Comparison of ENCODE assay signal across 9 cellular contexts in genomic region chr3:21894459-21895083, GRCh38.
DNase-seq lines count a peak whose midpoint lies in the region; ATAC-seq, FAIRE-seq and TF ChIP-seq lines count a peak whose summit lies in the region.
"Had no signal": no experiment of that assay in that cellular context is flagged by ENCODE, and none has a peak within 500 bp of the region (broad histone marks: within the 10 kb centered on the region; RNA-seq: fewer than 3 reads in every experiment).

No MANE protein-coding gene starts in this region.

- no peaks in the 10 kb centered on the region for H3K9me3 ChIP-seq in GM23248 (ENCODE audit: low read depth)

- H3K36me3 ChIP-seq in GM23248 (ENCODE audit: low read depth): no peaks in the 10 kb centered on the region

- H3K36me3 Mint-ChIP-seq in activated T-cell treated with anti-CD3 and anti-CD28 coated beads, Interleukin-2, amount 50 U/mL, for 24 hours (ENCODE audit: low read depth): no peaks in the 10 kb centered on the region
- H3K36me3 Mint-ChIP-seq in activated naive CD8-positive, alpha-beta T cell treated with anti-CD3 and anti-CD28 coated beads, Interleukin-2, amount 50 U/mL, for 24 hours (ENCODE audit: low read depth): no peaks in the 10 kb centered on the region

- no peaks in the 10 kb centered on the region for H3K79me2 ChIP-seq in GM23248 (ENCODE audit: insufficient read depth)

- H3K4me1 ChIP-seq in GM23248 (ENCODE audit: insufficient read depth): 0 out of 2 replicates have a peak, but pooled peaks cover 3% of the 10 kb centered on the region

- H3K4me3 Mint-ChIP-seq in activated T-cell treated with anti-CD3 and anti-CD28 coated beads, Interleukin-2, amount 50 U/mL, for 24 hours: no peak overlapping the region
- H3K4me3 Mint-ChIP-seq in activated naive CD8-positive, alpha-beta T cell treated with anti-CD3 and anti-CD28 coated beads, Interleukin-2, amount 50 U/mL, for 24 hours: no peak overlapping the region

- no peaks in the 10 kb centered on the region for H4K20me1 ChIP-seq in GM23248 (ENCODE audit: insufficient read depth)

- H3K9me2 ChIP-seq in GM23248 (ENCODE audit: insufficient read depth): no peaks in the 10 kb centered on the region

- H3K4me3 ChIP-seq in GM23248 (no peak overlapping the region), fibroblast of pulmonary artery (replicated peaks; ENCODE audit: low read depth, low read length) (no peak overlapping the region)

- no peaks in the 10 kb centered on the region for H3K27me3 ChIP-seq in GM23248 (replicated peaks; ENCODE audit: insufficient read depth)

- H2AFZ ChIP-seq in GM23248: no peak overlapping the region

- no peak overlapping the region for H3K27ac Mint-ChIP-seq in activated T-cell treated with anti-CD3 and anti-CD28 coated beads, Interleukin-2, amount 50 U/mL, for 24 hours
- no peak overlapping the region for H3K27ac Mint-ChIP-seq in activated naive CD8-positive, alpha-beta T cell treated with anti-CD3 and anti-CD28 coated beads, Interleukin-2, amount 50 U/mL, for 24 hours

- H3K27me3 Mint-ChIP-seq in activated T-cell treated with anti-CD3 and anti-CD28 coated beads, Interleukin-2, amount 50 U/mL, for 24 hours: no peaks in the 10 kb centered on the region
- H3K27me3 Mint-ChIP-seq in activated naive CD8-positive, alpha-beta T cell treated with anti-CD3 and anti-CD28 coated beads, Interleukin-2, amount 50 U/mL, for 24 hours: no peaks in the 10 kb centered on the region

- H3F3A ChIP-seq in GM23248 (ENCODE audit: insufficient read depth): no peaks in the 10 kb centered on the region

- no peaks in the 10 kb centered on the region for H3K4me1 Mint-ChIP-seq in activated T-cell treated with anti-CD3 and anti-CD28 coated beads, Interleukin-2, amount 50 U/mL, for 24 hours (ENCODE audit: low read depth)
- no peaks in the 10 kb centered on the region for H3K4me1 Mint-ChIP-seq in activated naive CD8-positive, alpha-beta T cell treated with anti-CD3 and anti-CD28 coated beads, Interleukin-2, amount 50 U/mL, for 24 hours

- DNase-seq in GM23248 (peak; percentile 64), RCC 7860 (ENCODE audit: low spot score) (peak; percentile 14), fibroblast of pulmonary artery (ENCODE audit: low read depth) (peak; percentile 57), retina (peak; percentile 29), DMS153 (lab: John Stamatoyannopoulos, UW) (no peak)
- no peak for DNase-seq in activated T-cell treated with anti-CD3 and anti-CD28 coated beads, Interleukin-2, amount 50 U/mL, for 24 hours
- DNase-seq in central memory CD4-positive, alpha-beta T cell: no peak
- DNase-seq in activated naive CD8-positive, alpha-beta T cell treated with anti-CD3 and anti-CD28 coated beads, Interleukin-2, amount 50 U/mL, for 24 hours: no peak
- DNase-seq: stimulated activated naive CD8-positive, alpha-beta T cell treated with anti-CD3 and anti-CD28 coated beads, Interleukin-15, Interleukin-2, amounts not matched to agents 100 U/mL and 50 U/mL, for 24 hours had no signal

- no peak overlapping the region for H3K9ac ChIP-seq in GM23248

- peak; percentile 62 for TF ChIP-seq CTCF in fibroblast of pulmonary artery (IDR thresholded peaks at IDR 0.05; ENCODE audit: low read length, missing control alignments)

- FAIRE-seq in RCC 7860 (lab: Jason Lieb, UNC): peak; percentile 58

- peaks cover 4% of the 10 kb centered on the region for H3K9me3 Mint-ChIP-seq in activated T-cell treated with anti-CD3 and anti-CD28 coated beads, Interleukin-2, amount 50 U/mL, for 24 hours
- H3K9me3 Mint-ChIP-seq in activated naive CD8-positive, alpha-beta T cell treated with anti-CD3 and anti-CD28 coated beads, Interleukin-2, amount 50 U/mL, for 24 hours: peaks cover 9% of the 10 kb centered on the region

- H3K4me2 ChIP-seq in GM23248 (ENCODE audit: unreplicated experiment): no peak overlapping the region

- in situ Hi-C loops in GM23248 (cut with MboI): loop anchor here (10.0 to 25.0 kb wide), 2 partner anchors 1380 to 1557 kb away; no protein-coding TSS in a partner anchor

- no peak for ATAC-seq in activated naive CD8-positive, alpha-beta T cell treated with anti-CD3 and anti-CD28 coated beads, Interleukin-2, amount 50 U/mL, for 24 hours
- ATAC-seq: stimulated activated naive CD8-positive, alpha-beta T cell treated with anti-CD3 and anti-CD28 coated beads, Interleukin-15, Interleukin-2, amounts not matched to agents 100 U/mL and 50 U/mL, for 24 hours had no signal

- 52% methylated on average over 2 of the region's 2 CpGs for WGBS in GM23248 (ENCODE audit: low coverage in 1 of 2, low lambda C conversion rate in 2 of 2, missing lambda C conversion rate in 2 of 2), 2 experiments

- no peak overlapping the region for H3K27ac ChIP-seq in GM23248

Comparison
In these comparisons a context has a peak if more than half of its experiments do, and no peak if none do; other contexts are left out.
1. DNase-seq: peak in GM23248 (single experiment), RCC 7860 (single experiment), fibroblast of pulmonary artery (single experiment) and retina (single experiment); none in activated T-cell treated with anti-CD3 and anti-CD28 coated beads, Interleukin-2, amount 50 U/mL, for 24 hours (single experiment), central memory CD4-positive, alpha-beta T cell (single experiment), DMS153 (single experiment) and activated naive CD8-positive, alpha-beta T cell treated with anti-CD3 and anti-CD28 coated beads, Interleukin-2, amount 50 U/mL, for 24 hours (single experiment).